Comparison of ENCODE assay signal across 21 cellular contexts in the genomic region with DNA sequence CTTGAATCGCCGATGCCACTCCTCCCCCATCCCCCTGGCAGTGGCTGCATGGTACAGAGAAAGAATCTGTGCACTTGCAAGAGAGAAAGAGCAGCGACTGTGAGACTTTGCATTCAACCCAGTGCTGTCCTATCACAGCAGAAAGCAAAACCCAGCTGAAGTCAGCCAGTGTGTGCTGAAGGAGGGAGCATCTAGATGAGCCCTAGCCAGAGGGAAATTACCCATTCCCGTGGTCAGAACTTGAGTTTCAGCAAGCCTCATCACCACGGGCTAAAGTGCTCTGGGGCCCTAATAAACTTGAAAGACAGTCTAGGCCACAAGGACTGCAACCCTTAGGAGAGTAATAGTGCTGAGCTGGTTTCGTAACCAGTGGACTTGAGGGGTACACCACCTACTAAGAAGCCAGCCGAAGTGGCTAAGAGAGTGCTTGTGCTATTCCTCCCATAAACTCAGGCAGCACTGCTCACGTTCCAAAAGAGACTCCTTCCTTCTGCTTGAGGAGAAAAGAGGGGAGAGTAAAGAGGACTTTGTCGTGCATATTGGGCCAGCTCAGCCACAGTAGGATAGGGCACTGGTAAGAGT. TPM values are rescaled to one million over a fixed set of nuclear protein-coding genes. Genes with fewer than 3 reads are reported as not detected.
A peak's percentile ranks its signal among the peaks of the same experiment; 100 is the strongest.
DNase-seq lines count a peak whose midpoint lies in the region; ATAC-seq, FAIRE-seq and TF ChIP-seq lines count a peak whose summit lies in the region.
"Had no signal": no experiment of that assay in that cellular context is flagged by ENCODE, and none has a peak within 500 bp of the region (broad histone marks: within the 10 kb centered on the region; RNA-seq: fewer than 3 reads in every experiment).

No MANE protein-coding gene starts in this region.

- H4K20me1 ChIP-seq in GM23338 (replicated peaks; ENCODE audit: insufficient read depth) (no peaks in the 10 kb centered on the region), MM.1S (ENCODE audit: insufficient read depth, low read length) (no peaks in the 10 kb centered on the region)

- H3F3A ChIP-seq in GM23338 (replicated peaks; ENCODE audit: low read depth) (no peaks in the 10 kb centered on the region), MM.1S (ENCODE audit: insufficient read depth, low read length) (no peaks in the 10 kb centered on the region)

- DNase-seq in GM23338 (ENCODE audit: low spot score) (no peak), MM.1S (peak; percentile 10), bronchial epithelial cell (ENCODE audit: low read depth) (no peak), nephron progenitor cell (no peak), cerebellum (ENCODE audit: low spot score) (no peak), GM13977 (ENCODE audit: low spot score) (no peak), posterior vena cava (ENCODE audit: low spot score) (no peak), AG08395 (ENCODE audit: low spot score) (no peak)
- DNase-seq: Calu3; CD4-positive, CD25-positive, alpha-beta regulatory T cell; NCI-H1092 treated with DMSO at 0.1 percent for 48 hours; NCI-H1694; NCI-H2107; NCI-H2227 treated with DMSO at 0.1 percent for 48 hours; NCI-H526; SJCRH30; T-helper 17 cell had no signal

- H3K36me3 ChIP-seq in GM23338 (ENCODE audit: insufficient read depth) (no peaks in the 10 kb centered on the region), MM.1S (replicated peaks; ENCODE audit: insufficient read depth, low read length) (no peaks in the 10 kb centered on the region), bronchial epithelial cell (ENCODE audit: control insufficient read depth, insufficient read depth, low read length) (no peaks in the 10 kb centered on the region)
- H3K36me3 ChIP-seq: HAP-1, SJCRH30 had no signal

- H3K4me3 ChIP-seq in GM23338 (no peak overlapping the region), MM.1S (ENCODE audit: low read length) (no peak overlapping the region), bronchial epithelial cell (ENCODE audit: low read depth, low read length) (no peak overlapping the region)
- H3K4me3 ChIP-seq: HAP-1, K562, SJCRH30 had no signal

- in situ Hi-C loops in GM13977 (cut with MboI; ENCODE audit: low pct_unique_long_range_greater_than_20kb, low sequenced_read_pairs, unreplicated experiment) = loop anchor here (10.0 to 25.0 kb wide), 2 partner anchors 133 to 225 kb away; a partner anchor contains a TSS

- intact Hi-C loops in posterior vena cava (cut with DNase I) = no loop called here

- H3K4me3 Mint-ChIP-seq in GM23338 = no peak overlapping the region
- H3K4me3 Mint-ChIP-seq in nephron progenitor cell = no peak overlapping the region
- H3K4me3 Mint-ChIP-seq: B cell; CD4-positive, CD25-positive, alpha-beta regulatory T cell; T-helper 17 cell had no signal

- H3K9me2 ChIP-seq in GM23338 (ENCODE audit: insufficient read depth) = no peaks in the 10 kb centered on the region
- no peaks in the 10 kb centered on the region for H3K9me2 ChIP-seq in MM.1S (replicated peaks; ENCODE audit: insufficient read depth, low read length)

- H3K27ac ChIP-seq in GM23338 (ENCODE audit: low read depth) = no peak overlapping the region
- H3K27ac ChIP-seq in MM.1S (ENCODE audit: low read length) = no peak overlapping the region
- H3K27ac ChIP-seq: RWPE1, SJCRH30 had no signal

- ATAC-seq in GM23338 = no peak; the same call in 2 of the 3 replicates
- ATAC-seq: K562, T-helper 17 cell had no signal

- H2AFZ ChIP-seq in GM23338 (peak overlapping the region; percentile 16; the same call in 1 of the 2 replicates), MM.1S (ENCODE audit: low read length) (peak overlapping the region; percentile 16; the same call in 1 of the 2 replicates)

- H3K27me3 Mint-ChIP-seq in GM23338 (ENCODE audit: insufficient read depth, low read depth, poor library complexity) = no peaks in the 10 kb centered on the region
- H3K27me3 Mint-ChIP-seq in nephron progenitor cell (ENCODE audit: low read depth, poor library complexity) = peaks cover 7% of the 10 kb centered on the region

- TF ChIP-seq CTCF in GM23338 (conservative IDR thresholded peaks at IDR 0.05; ENCODE audit: low read depth in 2 of 2) (no peak), MM.1S (IDR thresholded peaks at IDR 0.05; ENCODE audit: low read length) (no peak), bronchial epithelial cell (IDR thresholded peaks at IDR 0.05; ENCODE audit: insufficient read depth, low read length, severe bottlenecking) (no peak), nephron progenitor cell (IDR thresholded peaks at IDR 0.05) (no peak), GM13977 (IDR thresholded peaks at IDR 0.05; ENCODE audit: extremely low read depth, insufficient read depth, missing control alignments) (no peak)

- H3K36me3 Mint-ChIP-seq in GM23338 (ENCODE audit: low read depth) = no peaks in the 10 kb centered on the region
- no peaks in the 10 kb centered on the region for H3K36me3 Mint-ChIP-seq in nephron progenitor cell (ENCODE audit: low read depth)
- H3K36me3 Mint-ChIP-seq: CD4-positive, CD25-positive, alpha-beta regulatory T cell had no signal

- no peaks in the 10 kb centered on the region for H3K9me3 Mint-ChIP-seq in GM23338
- H3K9me3 Mint-ChIP-seq in nephron progenitor cell = no peaks in the 10 kb centered on the region
- H3K9me3 Mint-ChIP-seq: CD4-positive, CD25-positive, alpha-beta regulatory T cell had no signal

- H3K4me1 ChIP-seq in GM23338 (ENCODE audit: insufficient read depth) (peaks cover 5% of the 10 kb centered on the region; the same call in 1 of the 2 replicates), MM.1S (ENCODE audit: low read length) (peaks cover 11% of the 10 kb centered on the region; the same call in 1 of the 2 replicates)
- H3K4me1 ChIP-seq: HAP-1 had no signal

- H3K27me3 ChIP-seq in GM23338 (ENCODE audit: insufficient read depth) (no peaks in the 10 kb centered on the region), MM.1S (replicated peaks; ENCODE audit: insufficient read depth, low read length) (no peaks in the 10 kb centered on the region), bronchial epithelial cell (ENCODE audit: control insufficient read depth, insufficient read depth, low read length) (no peaks in the 10 kb centered on the region)
- H3K27me3 ChIP-seq: SJCRH30 had no signal

- H3K4me1 Mint-ChIP-seq in GM23338 (peaks cover 9% of the 10 kb centered on the region; the same call in 2 of the 3 replicates), nephron progenitor cell (peaks cover 34% of the 10 kb centered on the region)
- H3K4me1 Mint-ChIP-seq: B cell had no signal

- H3K27ac Mint-ChIP-seq in GM23338 = no peak overlapping the region
- H3K27ac Mint-ChIP-seq in nephron progenitor cell = peak overlapping the region; percentile 32
- H3K27ac Mint-ChIP-seq: B cell; CD4-positive, CD25-positive, alpha-beta regulatory T cell; T-helper 17 cell had no signal

- H3K9ac ChIP-seq in MM.1S (ENCODE audit: low read length) = no peak overlapping the region

- no peaks in the 10 kb centered on the region for H3K79me2 ChIP-seq in GM23338 (replicated peaks; ENCODE audit: insufficient read depth)
- H3K79me2 ChIP-seq in MM.1S (ENCODE audit: low read length) = no peaks in the 10 kb centered on the region

- H3K4me2 ChIP-seq in GM23338 (no peak overlapping the region), MM.1S (ENCODE audit: low read depth, low read length) (no peak overlapping the region)

- peak; percentile 47 for FAIRE-seq in bronchial epithelial cell (lab: Jason Lieb, UNC)
- FAIRE-seq: K562 had no signal

- no peaks in the 10 kb centered on the region for H3K9me3 ChIP-seq in MM.1S (replicated peaks; ENCODE audit: insufficient read depth, low read length)
- H3K9me3 ChIP-seq: HAP-1, SJCRH30 had no signal

TF ChIP-seq in GM23338, 12 proteins besides CTCF, POLR2A, EP300 and RAD21 (continues in another document):
- TF ChIP-seq, protein P1, sequence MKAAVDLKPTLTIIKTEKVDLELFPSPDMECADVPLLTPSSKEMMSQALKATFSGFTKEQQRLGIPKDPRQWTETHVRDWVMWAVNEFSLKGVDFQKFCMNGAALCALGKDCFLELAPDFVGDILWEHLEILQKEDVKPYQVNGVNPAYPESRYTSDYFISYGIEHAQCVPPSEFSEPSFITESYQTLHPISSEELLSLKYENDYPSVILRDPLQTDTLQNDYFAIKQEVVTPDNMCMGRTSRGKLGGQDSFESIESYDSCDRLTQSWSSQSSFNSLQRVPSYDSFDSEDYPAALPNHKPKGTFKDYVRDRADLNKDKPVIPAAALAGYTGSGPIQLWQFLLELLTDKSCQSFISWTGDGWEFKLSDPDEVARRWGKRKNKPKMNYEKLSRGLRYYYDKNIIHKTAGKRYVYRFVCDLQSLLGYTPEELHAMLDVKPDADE (IDR thresholded peaks at IDR 0.05) = no peak

RNA-seq across cellular contexts. Expression of a gene that starts 15.2 kb away (rescaled TPM):
- total RNA-seq in GM23338 (2014; rRNA removed; shearing (Covaris generic)) = 47.5 and 65.1 TPM in 2 replicates
- polyA plus RNA-seq in GM23338 (2016; fragmentation: Nextera tagmentation; extraction: Ambion mirVana) = 48.8 and 61.4 TPM in 2 replicates
- total RNA-seq in bronchial epithelial cell (23.7 and 27.4 TPM in 2 replicates), cerebellum (30.8 TPM), posterior vena cava (10 to 100 TPM; 26.1 to 27.9 TPM)
